8 cellular contexts compared by ENCODE assay signal in genomic region chr1:9494936-9495758, GRCh38. TPM values are rescaled to one million over a fixed set of nuclear protein-coding genes. Genes with fewer than 3 reads are reported as not detected.
DNase-seq lines count a peak whose midpoint lies in the region; ATAC-seq and TF ChIP-seq lines count a peak whose summit lies in the region.

No MANE protein-coding gene starts in this region.

- peak overlapping the region; percentile 51 for H3K4me3 Mint-ChIP-seq in activated T-helper 2 cell treated with anti-CD3 and anti-CD28 coated beads, Interferon-gamma antibody, Interleukin-2, Interleukin-4, amounts not matched to agents 10 μg/mL and 5 μg/mL and 100 μg/mL, durations not matched to agents 14 hours and 24 hours and 36 hours (ENCODE audit: low read depth)

- intact Hi-C loops in activated T-helper 2 cell treated with anti-CD3 and anti-CD28 coated beads, Interferon-gamma antibody, Interleukin-2, Interleukin-4, amounts not matched to agents 10 μg/mL and 5 μg/mL and 100 μg/mL, durations not matched to agents 14 hours and 24 hours and 36 hours (cut with micrococcal nuclease) = loop anchor here (5.0 kb wide), 2 partner anchors 77 to 383 kb away; no protein-coding TSS in a partner anchor

- no peak overlapping the region for H4K91ac ChIP-seq in trophoblast cell (ENCODE audit: low read depth, low read length)

- TF ChIP-seq POLR2A in upper lobe of left lung (IDR thresholded peaks at IDR 0.05) = no peak

- no CpG with 5 or more reads among the region's 48 CpGs for WGBS in trophoblast cell (ENCODE audit: extremely low coverage, insufficient coverage, insufficient read length)
- 10 to 61% methylated on average over 2 to 46 of the region's 48 CpGs for WGBS in upper lobe of left lung, 2 donors

- H3K14ac ChIP-seq in trophoblast cell (ENCODE audit: low read length) = no peak overlapping the region

- peak overlapping the region; percentile 70 for H3K4me2 ChIP-seq in trophoblast cell (ENCODE audit: low read length)

- H2BK12ac ChIP-seq in trophoblast cell (ENCODE audit: low read length) = no peak overlapping the region

- H3K27ac ChIP-seq in HL-60 (replicated peaks) = no peak overlapping the region
- H3K27ac ChIP-seq in trophoblast cell (ENCODE audit: low read depth, low read length) = no peak overlapping the region
- H3K27ac ChIP-seq in upper lobe of left lung = no peak overlapping the region

- H2BK5ac ChIP-seq in trophoblast cell (ENCODE audit: low read depth, low read length, poor library complexity) = no peak overlapping the region

- H3K4ac ChIP-seq in trophoblast cell (ENCODE audit: low read depth, low read length) = no peak overlapping the region

- H3K4me3 ChIP-seq in HL-60 (replicated peaks; ENCODE audit: insufficient read depth, low read length) (peak overlapping the region; percentile 19), trophoblast cell (ENCODE audit: low read depth, low read length) (peak overlapping the region; percentile 46), upper lobe of left lung (peak overlapping the region in 3 of 4 donors; percentile 5 to 28 (median 28))

- H3K27ac Mint-ChIP-seq in activated T-helper 2 cell treated with anti-CD3 and anti-CD28 coated beads, Interferon-gamma antibody, Interleukin-2, Interleukin-4, amounts not matched to agents 10 μg/mL and 5 μg/mL and 100 μg/mL, durations not matched to agents 14 hours and 24 hours and 36 hours = peak overlapping the region; percentile 17

- no peaks in the 10 kb centered on the region for H3K9me3 Mint-ChIP-seq in activated T-helper 2 cell treated with anti-CD3 and anti-CD28 coated beads, Interferon-gamma antibody, Interleukin-2, Interleukin-4, amounts not matched to agents 10 μg/mL and 5 μg/mL and 100 μg/mL, durations not matched to agents 14 hours and 24 hours and 36 hours

- TF ChIP-seq EP300 in upper lobe of left lung (IDR thresholded peaks at IDR 0.05) = no peak

- H3K9me3 ChIP-seq in trophoblast cell (ENCODE audit: insufficient read depth, low read depth, low read length) (no peaks in the 10 kb centered on the region), upper lobe of left lung (no peaks in the 10 kb centered on the region)

- no peak overlapping the region for H3K18ac ChIP-seq in trophoblast cell (ENCODE audit: low read length)

- no peaks in the 10 kb centered on the region for H3K36me3 Mint-ChIP-seq in activated T-helper 2 cell treated with anti-CD3 and anti-CD28 coated beads, Interferon-gamma antibody, Interleukin-2, Interleukin-4, amounts not matched to agents 10 μg/mL and 5 μg/mL and 100 μg/mL, durations not matched to agents 14 hours and 24 hours and 36 hours (ENCODE audit: low read depth)

- peaks cover 13% of the 10 kb centered on the region for H3K4me1 Mint-ChIP-seq in activated T-helper 2 cell treated with anti-CD3 and anti-CD28 coated beads, Interferon-gamma antibody, Interleukin-2, Interleukin-4, amounts not matched to agents 10 μg/mL and 5 μg/mL and 100 μg/mL, durations not matched to agents 14 hours and 24 hours and 36 hours (ENCODE audit: low read depth)

- peaks cover 20% of the 10 kb centered on the region for H3K27me3 Mint-ChIP-seq in activated T-helper 2 cell treated with anti-CD3 and anti-CD28 coated beads, Interferon-gamma antibody, Interleukin-2, Interleukin-4, amounts not matched to agents 10 μg/mL and 5 μg/mL and 100 μg/mL, durations not matched to agents 14 hours and 24 hours and 36 hours (ENCODE audit: low read depth)

- H2AFZ ChIP-seq in trophoblast cell (ENCODE audit: insufficient read depth, low read length, poor library complexity) = peak overlapping the region; percentile 59

- ATAC-seq in upper lobe of left lung (ENCODE audit: low FRiP score in 2 of 2) (peak; percentile 69 to 87), HG03571 (IDR thresholded peaks at IDR 0.05; ENCODE audit: unreplicated experiment) (no peak)

- H3K79me1 ChIP-seq in trophoblast cell (ENCODE audit: low read length) = no peaks in the 10 kb centered on the region

- H4K12ac ChIP-seq in trophoblast cell (ENCODE audit: low read depth, low read length) = no peak overlapping the region

- DNase-seq in COR-L47 (lab: John Stamatoyannopoulos, UW) = peak; percentile 67
- DNase-seq in HL-60 (ENCODE audit: low read depth in 1 of 2, low spot score in 1 of 2) = peak; percentile 30 to 50
- peak; percentile 27 for DNase-seq in RKO (ENCODE audit: low spot score)
- peak; percentile 56 for DNase-seq in activated T-helper 2 cell treated with anti-CD3 and anti-CD28 coated beads, Interferon-gamma antibody, Interleukin-2, Interleukin-4, amounts not matched to agents 10 μg/mL and 5 μg/mL and 100 μg/mL, durations not matched to agents 14 hours and 24 hours and 36 hours (ENCODE audit: low spot score)
- peak; percentile 58 for DNase-seq in glomerular visceral epithelial cell (ENCODE audit: extremely low spot score)
- DNase-seq in trophoblast cell = peak; percentile 30 to 75
- peak; percentile 55 to 94 for DNase-seq in upper lobe of left lung

- no peak overlapping the region for H4K8ac ChIP-seq in trophoblast cell (ENCODE audit: low read depth, low read length)

- H2BK120ac ChIP-seq in trophoblast cell (ENCODE audit: insufficient read depth, low read length, poor library complexity) = no peak overlapping the region

- TF ChIP-seq CTCF in HL-60 (IDR thresholded peaks at IDR 0.05; ENCODE audit: insufficient read depth, low read length) = peak; percentile 76
- TF ChIP-seq CTCF in upper lobe of left lung (IDR thresholded peaks at IDR 0.05) = peak; percentile 96 to 99 (median 98)

- no peak overlapping the region for H3K9ac ChIP-seq in trophoblast cell (ENCODE audit: low read length)

- H3K36me3 ChIP-seq in trophoblast cell (ENCODE audit: control insufficient read depth in 1 of 2, insufficient read depth in 2 of 2, low read length in 2 of 2) (no peaks in the 10 kb centered on the region), upper lobe of left lung (no peaks in the 10 kb centered on the region)

- H3K79me2 ChIP-seq in trophoblast cell (ENCODE audit: control insufficient read depth, insufficient read depth, low read length, poor library complexity) = no peaks in the 10 kb centered on the region

- no peak overlapping the region for H2AK5ac ChIP-seq in trophoblast cell (ENCODE audit: low read length)

- no peak overlapping the region for H3K23ac ChIP-seq in trophoblast cell (ENCODE audit: low read length)

- H3K4me1 ChIP-seq in trophoblast cell (ENCODE audit: control insufficient read depth in 1 of 2, insufficient read depth in 2 of 2, low read length in 2 of 2) (peaks cover 2 to 7% of the 10 kb centered on the region in 2 experiments), upper lobe of left lung (peaks cover 0 to 10% (median 8%) of the 10 kb centered on the region in 4 donors)

- H3K27me3 ChIP-seq in HL-60 (ENCODE audit: insufficient read depth, poor library complexity, severe bottlenecking) (no peaks in the 10 kb centered on the region), trophoblast cell (ENCODE audit: insufficient read depth, low read length) (peaks cover 3% of the 10 kb centered on the region), upper lobe of left lung (no peaks in the 10 kb centered on the region)

RNA-seq across cellular contexts. Expression of gene SLC25A33, which starts 44.1 kb away (rescaled TPM):
- 9.6 and 10.4 TPM in 2 replicates for total RNA-seq in activated T-helper 2 cell treated with anti-CD3 and anti-CD28 coated beads, Interferon-gamma antibody, Interleukin-2, Interleukin-4, amounts not matched to agents 10 μg/mL and 5 μg/mL and 100 μg/mL, durations not matched to agents 14 hours and 24 hours and 36 hours
- 4.8 and 5.0 TPM in 2 replicates for polyA plus RNA-seq in trophoblast cell (2013)
- total RNA-seq in upper lobe of left lung = 10 to 100 TPM in 1 of 6 donors, 1 to 10 TPM in 5; 2.1 to 13.2 (median 4.6) TPM
